10 cellular contexts compared by ENCODE assay signal in the genomic region with DNA sequence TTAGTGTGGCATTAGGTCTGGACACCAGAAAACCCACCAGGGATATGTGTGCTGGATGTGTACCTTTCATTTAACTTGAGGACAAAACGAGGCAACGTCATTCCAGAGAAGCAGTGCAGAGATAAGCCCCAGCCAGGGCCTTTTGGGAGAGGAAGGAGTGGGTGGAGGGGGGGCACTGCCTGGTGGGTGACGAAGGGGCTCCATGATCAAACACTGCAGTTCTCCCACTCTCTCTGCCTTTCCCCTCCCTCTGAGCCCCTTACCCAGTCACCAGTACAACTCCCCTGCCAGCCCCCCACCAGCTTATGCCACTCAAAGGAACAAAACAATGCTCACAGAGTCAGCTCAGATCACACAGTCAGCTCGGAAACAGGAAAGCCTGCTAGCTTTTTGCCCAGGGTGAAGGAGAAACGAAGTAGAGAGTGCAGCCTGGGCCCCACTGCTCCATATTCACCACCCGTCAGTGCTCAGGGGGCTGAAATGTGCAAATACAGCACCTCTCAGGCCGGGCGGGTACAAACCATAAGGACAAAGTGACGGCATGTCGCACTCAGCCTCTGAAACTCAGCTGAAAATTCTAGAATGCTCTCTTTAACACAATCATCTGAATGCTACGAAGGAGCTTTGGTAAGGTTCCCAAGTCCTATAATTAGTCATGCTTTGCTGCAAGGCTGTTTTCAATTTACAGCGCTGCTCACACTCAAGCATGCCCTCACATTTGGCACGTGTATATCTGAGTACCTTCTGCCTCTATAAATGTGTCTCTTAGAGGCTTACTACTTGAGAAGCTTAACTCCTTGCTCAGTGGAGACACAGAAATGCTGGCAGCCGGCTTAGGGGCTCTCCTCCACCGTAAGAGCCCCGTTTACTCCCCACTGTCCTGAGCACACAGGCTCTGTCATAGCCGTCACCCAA.
DNase-seq lines count a peak whose midpoint lies in the region; TF ChIP-seq lines count a peak whose summit lies in the region.
"Had no signal": no experiment of that assay in that cellular context is flagged by ENCODE, and none has a peak within 500 bp of the region (broad histone marks: within the 10 kb centered on the region; RNA-seq: fewer than 3 reads in every experiment).

No MANE protein-coding gene starts in this region.

- POLR2A ChIA-PET in BJ (lab: Charles Lee), result no interaction called here

- CTCF ChIA-PET in BJ (lab: Yijun Ruan, JAX), result interaction anchor here (1.2 to 2.6 kb wide), 2 partner anchors 12 to 23 kb away, joined by 5 to 17 read pairs; no protein-coding TSS in a partner anchor

- no peaks in the 10 kb centered on the region for H3K9me3 ChIP-seq in esophagus squamous epithelium

- peak overlapping the region in 3 of 4 donors; percentile 64 to 74 (median 73) for H3K27ac ChIP-seq in esophagus squamous epithelium

- intact Hi-C loops in esophagus squamous epithelium (cut with DNase I), result no loop called here

- 45 to 54% methylated on average over 14 to 15 of the region's 17 CpGs for WGBS in esophagus squamous epithelium, 2 donors

- peaks cover 53% of the 10 kb centered on the region for H3K27me3 Mint-ChIP-seq in osteocyte (ENCODE audit: unreplicated experiment)

- TF ChIP-seq CTCF in BJ (IDR thresholded peaks at IDR 0.05; ENCODE audit: insufficient read depth, low read depth, low read length) (no peak), esophagus squamous epithelium (IDR thresholded peaks at IDR 0.05) (no peak), osteocyte (IDR thresholded peaks at IDR 0.05) (no peak)

- H3K4me1 ChIP-seq in esophagus squamous epithelium, result peaks cover 0 to 13% (median 8%) of the 10 kb centered on the region in 3 donors

- H3K36me3 Mint-ChIP-seq in osteocyte (ENCODE audit: unreplicated experiment), result no peaks in the 10 kb centered on the region

- no peaks in the 10 kb centered on the region for H3K36me3 ChIP-seq in BJ (ENCODE audit: control insufficient read depth, insufficient read depth, low read length)
- no peaks in the 10 kb centered on the region for H3K36me3 ChIP-seq in esophagus squamous epithelium

- no peak overlapping the region for H3K4me3 Mint-ChIP-seq in osteocyte (ENCODE audit: unreplicated experiment)

- peaks cover 7% of the 10 kb centered on the region for H3K9me3 Mint-ChIP-seq in osteocyte (ENCODE audit: unreplicated experiment)
- H3K9me3 Mint-ChIP-seq: activated T-helper 2 cell treated with anti-CD3 and anti-CD28 coated beads, Interferon-gamma antibody, Interleukin-2, Interleukin-4, amounts not matched to agents 10 μg/mL and 5 μg/mL and 100 μg/mL, durations not matched to agents 14 hours and 24 hours and 36 hours had no signal

- H3K27me3 ChIP-seq in BJ (ENCODE audit: control insufficient read depth, insufficient read depth, low read length), result peaks cover 3% of the 10 kb centered on the region; the same call in 1 of the 2 replicates
- no peaks in the 10 kb centered on the region for H3K27me3 ChIP-seq in esophagus squamous epithelium

- DNase-seq in BJ (ENCODE audit: low read depth) (peak; percentile 66), NCI-H187 treated with DMSO at 0.1 percent for 48 hours (lab: John Stamatoyannopoulos, UW) (peak; percentile 20), esophagus squamous epithelium (lab: John Stamatoyannopoulos, UW) (no peak), osteocyte (ENCODE audit: extremely low spot score, unreplicated experiment) (peak; percentile 62), NCI-H2029 (lab: John Stamatoyannopoulos, UW) (no peak), globus pallidus (ENCODE audit: low spot score) (no peak), HPDE6-E6E7 (ENCODE audit: extremely low spot score) (no peak), NAMALWA (ENCODE audit: low spot score) (no peak)
- DNase-seq: Karpas-422 had no signal

- no peak overlapping the region for H3K4me3 ChIP-seq in BJ (ENCODE audit: low read depth, low read length)
- no peak overlapping the region for H3K4me3 ChIP-seq in esophagus squamous epithelium

- H3K27ac Mint-ChIP-seq in osteocyte (ENCODE audit: unreplicated experiment), result no peak overlapping the region
- H3K27ac Mint-ChIP-seq: activated T-helper 2 cell treated with anti-CD3 and anti-CD28 coated beads, Interferon-gamma antibody, Interleukin-2, Interleukin-4, amounts not matched to agents 10 μg/mL and 5 μg/mL and 100 μg/mL, durations not matched to agents 14 hours and 24 hours and 36 hours had no signal

- TF ChIP-seq POLR2A in esophagus squamous epithelium (IDR thresholded peaks at IDR 0.05), result no peak

- peaks cover 7% of the 10 kb centered on the region for H3K4me1 Mint-ChIP-seq in osteocyte (ENCODE audit: unreplicated experiment)

Comparison
In these comparisons a context has a peak if more than half of its experiments do, and no peak if none do; other contexts are left out.
1. DNase-seq: peak in BJ (single experiment), NCI-H187 treated with DMSO at 0.1 percent for 48 hours (single experiment) and osteocyte (single experiment); none in esophagus squamous epithelium (single experiment), NCI-H2029 (single experiment), globus pallidus (single experiment), HPDE6-E6E7 (single experiment) and NAMALWA (single experiment).